ENCODE assay signal across 25 cellular contexts in the genomic region with DNA sequence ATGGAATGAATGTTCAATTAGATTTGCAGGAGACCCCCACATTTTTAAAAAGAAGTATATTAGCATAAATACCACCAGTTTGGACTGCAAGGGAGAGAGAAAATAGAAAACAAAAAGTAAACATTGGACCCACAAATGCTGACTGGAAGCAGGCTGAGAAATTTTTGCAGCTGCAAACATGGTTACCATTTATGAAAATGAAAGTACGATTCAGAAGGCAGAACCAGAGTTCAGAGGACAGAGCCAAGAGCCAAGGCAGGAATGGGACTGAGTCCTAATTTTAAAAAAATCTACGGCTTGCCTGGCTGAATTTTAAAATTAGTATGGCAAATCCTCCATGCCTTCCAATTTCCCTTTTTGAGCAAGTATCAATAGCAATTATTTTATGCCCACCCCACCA.
"Had no signal": no experiment of that assay in that cellular context is flagged by ENCODE, and none has a peak within 500 bp of the region (broad histone marks: within the 10 kb centered on the region; RNA-seq: fewer than 3 reads in every experiment).

No MANE protein-coding gene starts in this region.

- H3K27me3 Mint-ChIP-seq: dendritic cell treated with granulocyte-macrophage colony-stimulating factor and Interleukin-4, amounts not matched to agents 40 ng/mL and 50 ng/mL, for 4 days had no signal

- ATAC-seq: effector memory CD8-positive, alpha-beta T cell; esophagus mucosa; foreskin keratinocyte; gastrocnemius medialis; gastroesophageal sphincter; heart left ventricle; heart right ventricle had no signal

- DNase-seq: colonic mucosa; cortex of kidney; dermis blood vessel endothelial cell; dorsolateral prefrontal cortex; effector CD4-positive, alpha-beta T cell; effector CD8-positive, alpha-beta T cell; effector memory CD4-positive, alpha-beta T cell; effector memory CD8-positive, alpha-beta T cell; endodermal cell; erythroblast; esophagus squamous epithelium; foreskin fibroblast; foreskin keratinocyte; foreskin melanocyte; gastrocnemius medialis; glutamatergic neuron; head of caudate nucleus; heart left ventricle; heart right ventricle had no signal

- H3K4me3 Mint-ChIP-seq: dendritic cell treated with granulocyte-macrophage colony-stimulating factor and Interleukin-4, amounts not matched to agents 40 ng/mL and 50 ng/mL, for 4 days; effector memory CD8-positive, alpha-beta T cell; endodermal cell had no signal

- H3K9me3 Mint-ChIP-seq: dendritic cell treated with granulocyte-macrophage colony-stimulating factor and Interleukin-4, amounts not matched to agents 40 ng/mL and 50 ng/mL, for 4 days; effector memory CD8-positive, alpha-beta T cell; endodermal cell had no signal

- H3K9me3 ChIP-seq: colonic mucosa, esophagus muscularis mucosa, esophagus squamous epithelium, gastrocnemius medialis had no signal

- H3K27ac Mint-ChIP-seq: dendritic cell treated with granulocyte-macrophage colony-stimulating factor and Interleukin-4, amounts not matched to agents 40 ng/mL and 50 ng/mL, for 4 days; effector memory CD8-positive, alpha-beta T cell; endodermal cell had no signal

- H3K27ac ChIP-seq: colonic mucosa, coronary artery, dorsolateral prefrontal cortex, epithelial cell of prostate, esophagus muscularis mucosa, esophagus squamous epithelium, foreskin keratinocyte, gastrocnemius medialis, gastroesophageal sphincter, heart left ventricle, heart right ventricle had no signal

- H3K36me3 ChIP-seq: colonic mucosa, esophagus muscularis mucosa, esophagus squamous epithelium, gastrocnemius medialis, gastroesophageal sphincter, heart left ventricle, heart right ventricle had no signal

- H3K4me1 ChIP-seq: colonic mucosa, esophagus muscularis mucosa, esophagus squamous epithelium, foreskin keratinocyte, gastrocnemius medialis, gastroesophageal sphincter, heart left ventricle, heart right ventricle had no signal

- H3K27me3 ChIP-seq: colonic mucosa, esophagus muscularis mucosa, esophagus squamous epithelium, foreskin keratinocyte, gastrocnemius medialis, heart left ventricle had no signal

- H3K4me3 ChIP-seq: colonic mucosa, coronary artery, dorsolateral prefrontal cortex, esophagus muscularis mucosa, esophagus squamous epithelium, gastrocnemius medialis, gastroesophageal sphincter, heart left ventricle, heart right ventricle had no signal

- H3K4me1 Mint-ChIP-seq: endodermal cell had no signal
